1 cellular context compared by ENCODE assay signal in genomic region chr11:17013548-17014320, GRCh38.
TF ChIP-seq lines count a peak whose summit lies in the region.

No MANE protein-coding gene starts in this region.

TF ChIP-seq in HepG2, 621 proteins besides CTCF, POLR2A, EP300 and RAD21 (continued from another document and continues in another):
- TF ChIP-seq DDIT3 (CRISPR knock-in tag; IDR thresholded peaks at IDR 0.05) (no peak), NPAS2 (CRISPR knock-in tag; IDR thresholded peaks at IDR 0.05; ENCODE audit: borderline replicate concordance) (no peak), BCLAF1 (IDR thresholded peaks at IDR 0.05) (no peak), ZNF788 (CRISPR knock-in tag; IDR thresholded peaks at IDR 0.05; ENCODE audit: borderline replicate concordance) (no peak), PRPF4 (IDR thresholded peaks at IDR 0.05; ENCODE audit: low read depth, low read length, poor library complexity, severe bottlenecking) (no peak), ZNF224 (CRISPR knock-in tag; IDR thresholded peaks at IDR 0.05) (no peak), TAF1 (CRISPR knock-in tag; IDR thresholded peaks at IDR 0.05) (peak; percentile 10; the same call in 1 of the 2 replicates), GZF1 (CRISPR knock-in tag; IDR thresholded peaks at IDR 0.05) (no peak), ZNF749 (CRISPR knock-in tag; IDR thresholded peaks at IDR 0.05; ENCODE audit: borderline replicate concordance) (no peak), ATF4 (CRISPR knock-in tag; IDR thresholded peaks at IDR 0.05) (no peak), ZNF567 (CRISPR knock-in tag; IDR thresholded peaks at IDR 0.05; ENCODE audit: borderline replicate concordance) (no peak), MEIS1 (CRISPR knock-in tag; IDR thresholded peaks at IDR 0.05; ENCODE audit: borderline replicate concordance) (no peak), ZNF570 (CRISPR knock-in tag; IDR thresholded peaks at IDR 0.05; ENCODE audit: borderline replicate concordance) (no peak), RAD51 (IDR thresholded peaks at IDR 0.05; ENCODE audit: borderline replicate concordance) (no peak), ZSCAN21 (CRISPR knock-in tag; IDR thresholded peaks at IDR 0.05; ENCODE audit: borderline replicate concordance) (no peak; the same call in 1 of the 2 replicates), NRL (CRISPR knock-in tag; IDR thresholded peaks at IDR 0.05; ENCODE audit: borderline replicate concordance) (no peak; the same call in 1 of the 2 replicates), ZNF317 (CRISPR knock-in tag; IDR thresholded peaks at IDR 0.05) (no peak), ZNF121 (CRISPR knock-in tag; IDR thresholded peaks at IDR 0.05) (no peak), TGIF2 (CRISPR knock-in tag; IDR thresholded peaks at IDR 0.05) (peak; percentile 41; the same call in 1 of the 2 replicates), PREB (CRISPR knock-in tag; IDR thresholded peaks at IDR 0.05) (no peak), CERS6 (CRISPR knock-in tag; IDR thresholded peaks at IDR 0.05) (no peak), ZBTB38 (CRISPR knock-in tag; IDR thresholded peaks at IDR 0.05) (no peak), ZFX (CRISPR knock-in tag; IDR thresholded peaks at IDR 0.05; ENCODE audit: low read depth) (peak; percentile 63), REL (CRISPR knock-in tag; conservative IDR thresholded peaks at IDR 0.05) (no peak), ZNF234 (CRISPR knock-in tag; conservative IDR thresholded peaks at IDR 0.05) (no peak), RNF2 (conservative IDR thresholded peaks at IDR 0.05; ENCODE audit: low read depth) (no peak), HDAC2 (CRISPR knock-in tag; IDR thresholded peaks at IDR 0.05) (no peak), SIN3A (IDR thresholded peaks at IDR 0.05; ENCODE audit: borderline replicate concordance, low read depth, low read length) (no peak), ZNF20 (CRISPR knock-in tag; IDR thresholded peaks at IDR 0.05) (no peak), MLLT10 (CRISPR knock-in tag; IDR thresholded peaks at IDR 0.05) (no peak), NFRKB (IDR thresholded peaks at IDR 0.05) (no peak), ZBTB8A (CRISPR knock-in tag; IDR thresholded peaks at IDR 0.05; ENCODE audit: borderline replicate concordance, low read depth) (no peak), NFATC3 (CRISPR knock-in tag; IDR thresholded peaks at IDR 0.05) (no peak), PHF8 (CRISPR knock-in tag; IDR thresholded peaks at IDR 0.05) (peak; percentile 59), CENPBD1 (CRISPR knock-in tag; IDR thresholded peaks at IDR 0.05; ENCODE audit: borderline replicate concordance, low read depth) (no peak), FOXM1 (CRISPR knock-in tag; IDR thresholded peaks at IDR 0.05) (no peak), ZNF136 (CRISPR knock-in tag; IDR thresholded peaks at IDR 0.05; ENCODE audit: low read depth) (no peak), ZFP36L2 (CRISPR knock-in tag; IDR thresholded peaks at IDR 0.05) (no peak), MXD4 (CRISPR knock-in tag; IDR thresholded peaks at IDR 0.05) (no peak), ZNF296 (CRISPR knock-in tag; conservative IDR thresholded peaks at IDR 0.05) (no peak), POGZ (CRISPR knock-in tag; IDR thresholded peaks at IDR 0.05) (0 out of 2 replicates have a peak, but pooled peaks have one; percentile 9), ZNF572 (CRISPR knock-in tag; IDR thresholded peaks at IDR 0.05) (0 out of 2 replicates have a peak, but pooled peaks have one; percentile 15), ZSCAN20 (CRISPR knock-in tag; IDR thresholded peaks at IDR 0.05; ENCODE audit: borderline replicate concordance) (0 out of 2 replicates have a peak, but pooled peaks have one; percentile 47), TERF1 (CRISPR knock-in tag; IDR thresholded peaks at IDR 0.05) (no peak), MYPOP (CRISPR knock-in tag; IDR thresholded peaks at IDR 0.05) (peak; percentile 59), NBN (conservative IDR thresholded peaks at IDR 0.05) (no peak), HBP1 (CRISPR knock-in tag; IDR thresholded peaks at IDR 0.05; ENCODE audit: low read depth) (0 out of 2 replicates have a peak, but pooled peaks have one; percentile 38), TIGD3 (CRISPR knock-in tag; IDR thresholded peaks at IDR 0.05; ENCODE audit: borderline replicate concordance) (no peak), NFE2L2 (IDR thresholded peaks at IDR 0.05; ENCODE audit: low read length) (no peak), HMG20B (CRISPR knock-in tag; conservative IDR thresholded peaks at IDR 0.05) (no peak), AKAP8 (CRISPR knock-in tag; IDR thresholded peaks at IDR 0.05) (no peak), NFAT5 (CRISPR knock-in tag; IDR thresholded peaks at IDR 0.05) (no peak), SAP130 (CRISPR knock-in tag; IDR thresholded peaks at IDR 0.05; ENCODE audit: low read depth) (peak; percentile 28; the same call in 1 of the 2 replicates), ZNF678 (CRISPR knock-in tag; IDR thresholded peaks at IDR 0.05) (no peak), RARG (CRISPR knock-in tag; IDR thresholded peaks at IDR 0.05; ENCODE audit: low read depth) (no peak), SIN3B (IDR thresholded peaks at IDR 0.05; ENCODE audit: low read length) (no peak)
